In genomic region chr22:31106651-31107205, GRCh38 we compare ENCODE assay signal across 9 cellular contexts. TPM values are rescaled to one million over a fixed set of nuclear protein-coding genes. Genes with fewer than 3 reads are reported as not detected.
DNase-seq lines count a peak whose midpoint lies in the region; ATAC-seq, FAIRE-seq and TF ChIP-seq lines count a peak whose summit lies in the region.
"Had no signal": no experiment of that assay in that cellular context is flagged by ENCODE, and none has a peak within 500 bp of the region (broad histone marks: within the 10 kb centered on the region; RNA-seq: fewer than 3 reads in every experiment).

No MANE protein-coding gene starts in this region.

- H3K27ac Mint-ChIP-seq in Calu3 (ENCODE audit: unreplicated experiment) = peak overlapping the region; percentile 71

- H3K27me3 ChIP-seq in SU-DHL-6 (ENCODE audit: low read length) (no peaks in the 10 kb centered on the region), pancreas (no peaks in the 10 kb centered on the region)

- no peak overlapping the region for H3K4me3 ChIP-seq in SU-DHL-6 (ENCODE audit: insufficient read depth, low read length, poor library complexity, severe bottlenecking)
- H3K4me3 ChIP-seq in fibroblast of the aortic adventitia (ENCODE audit: low read depth, low read length) = peak overlapping the region; percentile 91
- peak overlapping the region; percentile 50 to 76 (median 64) for H3K4me3 ChIP-seq in pancreas

- no peaks in the 10 kb centered on the region for H3K9me2 ChIP-seq in SU-DHL-6 (replicated peaks; ENCODE audit: insufficient read depth, low read length)

- WGBS in pancreas, 2 donors = 32 to 46% methylated on average over 18 of the region's 18 CpGs

- no peak overlapping the region for H3K9ac ChIP-seq in SU-DHL-6 (ENCODE audit: low read length)

- H3K36me3 ChIP-seq in SU-DHL-6 (ENCODE audit: low read length) = no peaks in the 10 kb centered on the region
- H3K36me3 ChIP-seq in pancreas = no peaks in the 10 kb centered on the region

- peaks cover 21% of the 10 kb centered on the region for H3K36me3 Mint-ChIP-seq in Calu3 (ENCODE audit: insufficient read depth, unreplicated experiment)

- no peaks in the 10 kb centered on the region for H3K9me3 Mint-ChIP-seq in Calu3 (ENCODE audit: low read depth, unreplicated experiment)

- CTCF ChIA-PET in Calu3 (lab: Charles Lee) = interaction anchor here (0.6 to 2.7 kb wide), 15 partner anchors 11 to 207 kb away, joined by 3 to 12 read pairs (median 4); partner anchors contain the start of genes RNF185 and SMTN

- H3K4me3 Mint-ChIP-seq in Calu3 (ENCODE audit: low read depth, unreplicated experiment) = peak overlapping the region; percentile 66

- H2AFZ ChIP-seq in SU-DHL-6 (ENCODE audit: low read depth, low read length, severe bottlenecking) = no peak overlapping the region

- TF ChIP-seq CTCF in Calu3 (IDR thresholded peaks at IDR 0.05; ENCODE audit: unreplicated experiment) = no peak
- no peak for TF ChIP-seq CTCF in SU-DHL-6 (IDR thresholded peaks at IDR 0.05; ENCODE audit: insufficient read depth, low read length, poor library complexity, severe bottlenecking)
- TF ChIP-seq CTCF in fibroblast of the aortic adventitia (IDR thresholded peaks at IDR 0.05; ENCODE audit: insufficient read depth, low read length) = no peak
- TF ChIP-seq CTCF in pancreas (IDR thresholded peaks at IDR 0.05) = no peak

- H3K4me2 ChIP-seq in SU-DHL-6 (ENCODE audit: low read depth, low read length, poor library complexity, severe bottlenecking) = peak overlapping the region; percentile 78

- no peak overlapping the region for H3K27ac ChIP-seq in SU-DHL-6 (ENCODE audit: low read depth, low read length)
- peak overlapping the region; percentile 76 to 91 (median 82) for H3K27ac ChIP-seq in pancreas
- H3K27ac ChIP-seq: HL-60 had no signal

- H3K79me2 ChIP-seq in SU-DHL-6 (ENCODE audit: insufficient read depth, low read length) = no peaks in the 10 kb centered on the region

- intact Hi-C loops in Calu3 (cut with micrococcal nuclease; ENCODE audit: unreplicated experiment) = loop anchor here (1.0 kb wide), 1 partner anchor 43 kb away; no protein-coding TSS in a partner anchor
- intact Hi-C loops in pancreas (cut with DNase I) = loop anchor here in 1 of 3 donors (5.0 kb wide), 1 partner anchor 41 kb away; no protein-coding TSS in a partner anchor

- peak; percentile 13 to 24 (median 24) for ATAC-seq in pancreas
- ATAC-seq in HG03039 (IDR thresholded peaks at IDR 0.05; ENCODE audit: unreplicated experiment) = no peak
- ATAC-seq in GM19324 (IDR thresholded peaks at IDR 0.05; ENCODE audit: low FRiP score, unreplicated experiment) = no peak

- DNase-seq in Calu3 (no peak), fibroblast of the aortic adventitia (ENCODE audit: low read depth) (peak; percentile 60), pancreas (peak in 4 of 6 donors; percentile 31 to 55 (median 50)), NCI-H526 treated with DMSO at 0.1 percent for 48 hours (lab: John Stamatoyannopoulos, UW) (no peak), mucosa of gallbladder (ENCODE audit: low spot score) (no peak)

- BruUV-seq in Calu3 (replicated peaks; lab: Mats Ljungman, UMichigan) = no TSS peak

- no peaks in the 10 kb centered on the region for H4K20me1 ChIP-seq in SU-DHL-6 (ENCODE audit: low read depth, low read length)

- FAIRE-seq in pancreas (lab: Jason Lieb, UNC) = no peak

- H3F3A ChIP-seq in SU-DHL-6 (ENCODE audit: insufficient read depth) = no peaks in the 10 kb centered on the region

- H3K9me3 ChIP-seq in SU-DHL-6 (ENCODE audit: insufficient read depth, low read length) (no peaks in the 10 kb centered on the region), pancreas (no peaks in the 10 kb centered on the region)

- peaks cover 0 to 7% (median 0%) of the 10 kb centered on the region in 3 donors for H3K4me1 ChIP-seq in pancreas

- no peaks in the 10 kb centered on the region for H3K27me3 Mint-ChIP-seq in Calu3 (ENCODE audit: unreplicated experiment)

- no peaks in the 10 kb centered on the region for H3K4me1 Mint-ChIP-seq in Calu3 (ENCODE audit: low read depth, unreplicated experiment)

RNA-seq across cellular contexts. Expression of gene SELENOM, which starts 0.6 kb away (rescaled TPM):
- total RNA-seq in Calu3 (2022) (2.5 TPM in 1 of 2 replicates, not detected in the other), fibroblast of the aortic adventitia (ENCODE audit: low replicate concordance) (82.0 and 97.9 TPM in 2 replicates), pancreas (10 to 100 TPM; 46.1 to 62.4 (median 54.4) TPM), mucosa of gallbladder (252 TPM)
- 100 to 1,000 TPM; 118 TPM for polyA plus RNA-seq in pancreas

RNA-seq across cellular contexts. Expression of gene INPP5J, which starts 16.0 kb away (rescaled TPM):
- total RNA-seq in Calu3 (2022) = 4.1 and 4.2 TPM in 2 replicates
- total RNA-seq in fibroblast of the aortic adventitia (ENCODE audit: low replicate concordance) = under 0.01 and 0.41 TPM in 2 replicates
- total RNA-seq in pancreas = 10 to 100 TPM in 2 of 6 donors, 1 to 10 TPM in 4; 4.5 to 12.7 (median 8.2) TPM
- 10 to 100 TPM; 23.0 to 25.0 TPM for polyA plus RNA-seq in pancreas
- 8.7 TPM for total RNA-seq in mucosa of gallbladder

RNA-seq across cellular contexts. Expression of gene SMTN, which starts 25.6 kb away (rescaled TPM):
- total RNA-seq in Calu3 (2022) (59.7 and 61.0 TPM in 2 replicates), fibroblast of the aortic adventitia (ENCODE audit: low replicate concordance) (35.2 and 63.5 TPM in 2 replicates), pancreas (10 to 100 TPM; 25.5 to 51.2 (median 37.7) TPM), mucosa of gallbladder (510 TPM)
- 10 to 100 TPM; 68.1 to 77.4 TPM for polyA plus RNA-seq in pancreas

RNA-seq across cellular contexts. Expression of gene PLA2G3, which starts 33.6 kb away (rescaled TPM):
- not detected in 2 replicates for total RNA-seq in Calu3 (2022)
- total RNA-seq in fibroblast of the aortic adventitia (ENCODE audit: low replicate concordance) = 0.08 and 0.09 TPM in 2 replicates
- total RNA-seq in pancreas = not detected
- under 1 TPM in 1 of 2 donors, not detected in 1; 0.02 TPM for polyA plus RNA-seq in pancreas
- 0.78 TPM for total RNA-seq in mucosa of gallbladder

RNA-seq across cellular contexts. Expression of gene RNF185, which starts 53.3 kb away (rescaled TPM):
- total RNA-seq in Calu3 (2022) = 19.5 and 20.2 TPM in 2 replicates
- total RNA-seq in fibroblast of the aortic adventitia (ENCODE audit: low replicate concordance) = 23.2 and 35.8 TPM in 2 replicates
- 10 to 100 TPM in 5 of 6 donors, 1 to 10 TPM in 1; 9.5 to 19.6 (median 14.0) TPM for total RNA-seq in pancreas
- 10 to 100 TPM in 1 of 2 donors, 1 to 10 TPM in 1; 9.4 to 18.9 TPM for polyA plus RNA-seq in pancreas
- total RNA-seq in mucosa of gallbladder = 30.8 TPM

Comparison
In these comparisons a context has a peak if more than half of its experiments do, and no peak if none do; other contexts are left out.
1. DNase-seq: peak in fibroblast of the aortic adventitia (single experiment) and pancreas (4 of 6); none in Calu3 (single experiment), NCI-H526 treated with DMSO at 0.1 percent for 48 hours (single experiment) and mucosa of gallbladder (single experiment).
2. ATAC-seq: peak in pancreas (4 of 4); none in HG03039 (single experiment) and GM19324 (single experiment).
3. RNA of gene SELENOM, which starts 0.6 kb away (total RNA-seq): 252 TPM in mucosa of gallbladder (single experiment), 82.0 to 97.9 TPM in fibroblast of the aortic adventitia and 46.1 to 62.4 TPM in pancreas; 2.5 TPM in Calu3; every median in the first group is over 10 times any median in the second.